Comparison of ENCODE assay signal across 1 cellular context in the genomic region with DNA sequence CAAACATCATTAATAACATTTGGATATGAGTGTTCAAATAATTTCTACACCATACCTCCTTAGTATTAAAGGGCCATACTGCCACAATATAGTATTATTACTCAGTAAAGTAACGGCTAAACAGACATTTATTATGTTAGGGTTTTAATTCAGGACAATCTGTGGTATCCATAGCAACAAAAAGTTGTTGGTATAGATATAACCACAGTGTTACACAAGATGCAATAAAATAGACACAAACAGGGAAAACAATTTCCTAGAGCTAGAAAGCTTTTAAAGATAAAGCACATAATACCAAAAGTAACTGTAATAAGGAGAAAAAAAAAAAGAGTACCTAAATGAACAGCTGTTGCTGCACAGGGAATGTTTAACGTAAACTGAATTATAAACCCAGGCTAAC.
TF ChIP-seq lines count a peak whose summit lies in the region.

No MANE protein-coding gene starts in this region.

TF ChIP-seq in HepG2, 621 proteins besides CTCF, POLR2A, EP300 and RAD21:
- TF ChIP-seq, protein P1, sequence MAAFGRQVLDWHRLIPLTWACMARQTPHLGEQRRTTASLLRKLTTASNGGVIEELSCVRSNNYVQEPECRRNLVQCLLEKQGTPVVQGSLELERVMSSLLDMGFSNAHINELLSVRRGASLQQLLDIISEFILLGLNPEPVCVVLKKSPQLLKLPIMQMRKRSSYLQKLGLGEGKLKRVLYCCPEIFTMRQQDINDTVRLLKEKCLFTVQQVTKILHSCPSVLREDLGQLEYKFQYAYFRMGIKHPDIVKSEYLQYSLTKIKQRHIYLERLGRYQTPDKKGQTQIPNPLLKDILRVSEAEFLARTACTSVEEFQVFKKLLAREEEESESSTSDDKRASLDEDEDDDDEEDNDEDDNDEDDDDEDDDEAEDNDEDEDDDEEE (CRISPR knock-in tag; IDR thresholded peaks at IDR 0.05): no peak
- no peak for TF ChIP-seq MZF1 (CRISPR knock-in tag; IDR thresholded peaks at IDR 0.05; ENCODE audit: borderline replicate concordance)
- no peak for TF ChIP-seq ZNF563 (CRISPR knock-in tag; IDR thresholded peaks at IDR 0.05)
- no peak for TF ChIP-seq STAG1 (CRISPR knock-in tag; IDR thresholded peaks at IDR 0.05)
- no peak for TF ChIP-seq ELF3 (CRISPR knock-in tag; IDR thresholded peaks at IDR 0.05)
- no peak for TF ChIP-seq YEATS4 (CRISPR knock-in tag; IDR thresholded peaks at IDR 0.05; ENCODE audit: borderline replicate concordance)
- TF ChIP-seq PRDM4 (CRISPR knock-in tag; IDR thresholded peaks at IDR 0.05; ENCODE audit: borderline replicate concordance): no peak
- TF ChIP-seq, protein P2, sequence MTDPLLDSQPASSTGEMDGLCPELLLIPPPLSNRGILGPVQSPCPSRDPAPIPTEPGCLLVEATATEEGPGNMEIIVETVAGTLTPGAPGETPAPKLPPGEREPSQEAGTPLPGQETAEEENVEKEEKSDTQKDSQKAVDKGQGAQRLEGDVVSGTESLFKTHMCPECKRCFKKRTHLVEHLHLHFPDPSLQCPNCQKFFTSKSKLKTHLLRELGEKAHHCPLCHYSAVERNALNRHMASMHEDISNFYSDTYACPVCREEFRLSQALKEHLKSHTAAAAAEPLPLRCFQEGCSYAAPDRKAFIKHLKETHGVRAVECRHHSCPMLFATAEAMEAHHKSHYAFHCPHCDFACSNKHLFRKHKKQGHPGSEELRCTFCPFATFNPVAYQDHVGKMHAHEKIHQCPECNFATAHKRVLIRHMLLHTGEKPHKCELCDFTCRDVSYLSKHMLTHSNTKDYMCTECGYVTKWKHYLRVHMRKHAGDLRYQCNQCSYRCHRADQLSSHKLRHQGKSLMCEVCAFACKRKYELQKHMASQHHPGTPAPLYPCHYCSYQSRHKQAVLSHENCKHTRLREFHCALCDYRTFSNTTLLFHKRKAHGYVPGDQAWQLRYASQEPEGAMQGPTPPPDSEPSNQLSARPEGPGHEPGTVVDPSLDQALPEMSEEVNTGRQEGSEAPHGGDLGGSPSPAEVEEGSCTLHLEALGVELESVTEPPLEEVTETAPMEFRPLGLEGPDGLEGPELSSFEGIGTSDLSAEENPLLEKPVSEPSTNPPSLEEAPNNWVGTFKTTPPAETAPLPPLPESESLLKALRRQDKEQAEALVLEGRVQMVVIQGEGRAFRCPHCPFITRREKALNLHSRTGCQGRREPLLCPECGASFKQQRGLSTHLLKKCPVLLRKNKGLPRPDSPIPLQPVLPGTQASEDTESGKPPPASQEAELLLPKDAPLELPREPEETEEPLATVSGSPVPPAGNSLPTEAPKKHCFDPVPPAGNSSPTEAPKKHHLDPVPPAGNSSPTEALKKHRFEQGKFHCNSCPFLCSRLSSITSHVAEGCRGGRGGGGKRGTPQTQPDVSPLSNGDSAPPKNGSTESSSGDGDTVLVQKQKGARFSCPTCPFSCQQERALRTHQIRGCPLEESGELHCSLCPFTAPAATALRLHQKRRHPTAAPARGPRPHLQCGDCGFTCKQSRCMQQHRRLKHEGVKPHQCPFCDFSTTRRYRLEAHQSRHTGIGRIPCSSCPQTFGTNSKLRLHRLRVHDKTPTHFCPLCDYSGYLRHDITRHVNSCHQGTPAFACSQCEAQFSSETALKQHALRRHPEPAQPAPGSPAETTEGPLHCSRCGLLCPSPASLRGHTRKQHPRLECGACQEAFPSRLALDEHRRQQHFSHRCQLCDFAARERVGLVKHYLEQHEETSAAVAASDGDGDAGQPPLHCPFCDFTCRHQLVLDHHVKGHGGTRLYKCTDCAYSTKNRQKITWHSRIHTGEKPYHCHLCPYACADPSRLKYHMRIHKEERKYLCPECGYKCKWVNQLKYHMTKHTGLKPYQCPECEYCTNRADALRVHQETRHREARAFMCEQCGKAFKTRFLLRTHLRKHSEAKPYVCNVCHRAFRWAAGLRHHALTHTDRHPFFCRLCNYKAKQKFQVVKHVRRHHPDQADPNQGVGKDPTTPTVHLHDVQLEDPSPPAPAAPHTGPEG (CRISPR knock-in tag; IDR thresholded peaks at IDR 0.05): no peak
- no peak for TF ChIP-seq KLF12 (CRISPR knock-in tag; IDR thresholded peaks at IDR 0.05; ENCODE audit: borderline replicate concordance)
TF ChIP-seq in HepG2: peak in this region for 0.
